8 cellular contexts compared by ENCODE assay signal in the genomic region with DNA sequence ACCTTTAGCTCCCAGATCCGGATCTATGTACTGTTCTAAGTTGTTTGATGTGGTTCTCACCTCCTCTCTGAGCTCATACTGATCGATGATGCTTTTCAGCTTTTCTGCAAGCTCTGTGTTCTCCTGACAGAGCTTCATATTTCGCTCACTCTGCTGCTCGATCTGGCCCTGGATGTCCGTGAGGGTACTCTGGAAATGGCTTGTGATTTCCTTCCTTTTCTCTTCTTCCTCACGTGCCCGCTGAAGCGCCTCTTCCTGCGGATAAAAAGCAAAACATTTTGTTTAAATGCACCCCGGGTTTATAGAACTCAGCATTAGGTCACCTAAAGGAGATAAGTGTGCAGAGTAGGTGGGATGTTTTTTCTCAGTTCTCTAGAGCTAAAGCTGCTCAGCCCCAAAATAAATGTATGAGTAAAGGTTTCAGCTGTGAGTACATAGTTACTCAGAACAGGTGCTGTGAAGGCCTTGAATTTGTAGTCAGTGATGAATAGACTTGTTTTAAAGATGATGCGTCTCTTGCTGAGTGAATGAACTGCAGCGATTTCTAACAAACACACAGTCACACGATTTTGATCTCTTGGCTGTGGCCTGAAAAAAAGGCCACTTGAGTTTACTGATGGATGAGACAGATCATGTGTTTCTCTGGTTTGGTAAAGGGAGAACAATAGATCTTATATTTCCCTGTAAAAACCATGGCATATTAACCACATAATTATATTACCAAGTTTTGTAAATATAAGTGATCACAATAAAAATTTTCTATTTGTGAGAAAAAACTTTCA. TPM values are rescaled to one million over a fixed set of nuclear protein-coding genes. Genes with fewer than 3 reads are reported as not detected.
A peak's percentile ranks its signal among the peaks of the same experiment; 100 is the strongest.
DNase-seq lines count a peak whose midpoint lies in the region; ATAC-seq lines count a peak whose summit lies in the region.

No MANE protein-coding gene starts in this region.

- ATAC-seq in GM18868 (IDR thresholded peaks at IDR 0.05; ENCODE audit: unreplicated experiment) (peak; percentile 98), HG02610 (IDR thresholded peaks at IDR 0.05; ENCODE audit: unreplicated experiment) (peak; percentile 96)

- DNase-seq in NCI-H345 (lab: John Stamatoyannopoulos, UW) = peak; percentile 91
- peak; percentile 4 for DNase-seq in effector CD4-positive, alpha-beta T cell
- DNase-seq in COLO829 (ENCODE audit: low spot score) = no peak
- no peak for DNase-seq in iPS-NIHi11 (ENCODE audit: low spot score)
- no peak for DNase-seq in ureter (ENCODE audit: low spot score)
- no peak for DNase-seq in AG20443 (ENCODE audit: low spot score)

RNA-seq across cellular contexts. Expression of gene TXLNB, which starts 29.1 kb away (rescaled TPM):
- total RNA-seq in ureter = 0.94 TPM

Comparison
In these comparisons a context has a peak if more than half of its experiments do, and no peak if none do; other contexts are left out.
1. DNase-seq: peak in NCI-H345 (single experiment) and effector CD4-positive, alpha-beta T cell (single experiment); none in COLO829 (single experiment), iPS-NIHi11 (single experiment), ureter (single experiment) and AG20443 (single experiment).